18 cellular contexts compared by ENCODE assay signal in genomic region chr1:71224958-71225357, GRCh38.
DNase-seq lines count a peak whose midpoint lies in the region; ATAC-seq and TF ChIP-seq lines count a peak whose summit lies in the region.
"Had no signal": no experiment of that assay in that cellular context is flagged by ENCODE, and none has a peak within 500 bp of the region (broad histone marks: within the 10 kb centered on the region; RNA-seq: fewer than 3 reads in every experiment).

No MANE protein-coding gene starts in this region.

- in situ Hi-C loops in HAP-1 (cut with MboI; ENCODE audit: low sequenced_read_pairs) = no loop called here

- H3K4me3 ChIP-seq in HAP-1 = no peak overlapping the region
- H3K4me3 ChIP-seq: A549, BLaER1, GM23248, K562 had no signal

- no peak for TF ChIP-seq POLR2A in GM18505 (IDR thresholded peaks at IDR 0.05; ENCODE audit: borderline replicate concordance, extremely low read depth, insufficient read depth, insufficient read length)

- no peaks in the 10 kb centered on the region for H3K4me1 ChIP-seq in HAP-1
- H3K4me1 ChIP-seq: A549, BLaER1 had no signal

- DNase-seq in DMS 273 (lab: John Stamatoyannopoulos, UW; ENCODE audit: unreplicated experiment) = peak; percentile 20
- no peak for DNase-seq in DMS 273 treated with DMSO at 0.1 percent for 48 hours (lab: John Stamatoyannopoulos, UW)
- DNase-seq in cerebellar cortex (ENCODE audit: low spot score) = peak; percentile 30
- DNase-seq in middle frontal gyrus (ENCODE audit: extremely low spot score, low spot score) = peak; percentile 22
- no peak for DNase-seq in HAP-1 (ENCODE audit: low spot score in 2 of 2)
- DNase-seq in occipital lobe (lab: John Stamatoyannopoulos, UW) = no peak
- DNase-seq: AML-193; CD4-positive, alpha-beta memory T cell; DMS53; DND-41; EL; GM23248; HCEC 1CT; IMR-90 had no signal

- H3K9me3 ChIP-seq in HAP-1 = no peaks in the 10 kb centered on the region
- H3K9me3 ChIP-seq: A549, BLaER1 had no signal

- H3K27me3 ChIP-seq in HAP-1 (ENCODE audit: low read depth) = no peaks in the 10 kb centered on the region
- H3K27me3 ChIP-seq: BLaER1 had no signal

- no peaks in the 10 kb centered on the region for H3K36me3 ChIP-seq in HAP-1 (replicated peaks)
- H3K36me3 ChIP-seq: BLaER1 had no signal

- ATAC-seq in GM18505 (IDR thresholded peaks at IDR 0.05; ENCODE audit: unreplicated experiment) = no peak
- ATAC-seq: A549, K562 had no signal

Comparison
In these comparisons a context has a peak if more than half of its experiments do, and no peak if none do; other contexts are left out.
1. DNase-seq: peak in DMS 273 (single experiment), cerebellar cortex (single experiment) and middle frontal gyrus (single experiment); none in DMS 273 treated with DMSO at 0.1 percent for 48 hours (single experiment), HAP-1 (0 of 2) and occipital lobe (single experiment).